In the genomic region with DNA sequence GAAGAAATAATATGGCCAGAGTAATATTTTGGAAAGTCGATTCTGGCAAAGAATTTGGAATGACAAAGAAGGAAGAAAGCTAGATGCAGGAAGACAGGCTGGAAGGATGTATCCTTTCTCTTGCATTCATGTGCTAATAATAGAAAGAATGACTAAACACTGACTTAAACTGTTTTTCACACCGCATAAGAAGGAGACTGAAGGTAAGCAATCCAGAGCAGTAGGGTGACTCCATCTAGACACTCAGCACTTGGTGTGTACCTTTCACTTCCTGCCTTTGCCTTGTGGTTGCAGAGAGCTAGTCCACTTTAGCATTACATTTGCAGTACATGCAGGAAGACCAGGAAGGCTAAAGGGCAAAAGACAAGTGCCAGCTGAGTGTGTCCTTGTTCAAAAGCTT, we compare ENCODE assay signal across 12 cellular contexts.
DNase-seq lines count a peak whose midpoint lies in the region; ATAC-seq, FAIRE-seq and TF ChIP-seq lines count a peak whose summit lies in the region.
"Had no signal": no experiment of that assay in that cellular context is flagged by ENCODE, and none has a peak within 500 bp of the region (broad histone marks: within the 10 kb centered on the region; RNA-seq: fewer than 3 reads in every experiment).

No MANE protein-coding gene starts in this region.

- H3K27me3 ChIP-seq in left ventricle myocardium inferior (ENCODE audit: low read depth) = no peaks in the 10 kb centered on the region
- no peaks in the 10 kb centered on the region for H3K27me3 ChIP-seq in HUES48 (ENCODE audit: control insufficient read depth, insufficient read depth, low read length)
- no peaks in the 10 kb centered on the region for H3K27me3 ChIP-seq in endothelial cell of umbilical vein (ENCODE audit: control insufficient read depth in 2 of 2, insufficient read depth in 2 of 2, low read length in 2 of 2)
- H3K27me3 ChIP-seq in upper lobe of right lung = no peaks in the 10 kb centered on the region
- H3K27me3 ChIP-seq: thyroid gland had no signal

- H3K27ac ChIP-seq in left ventricle myocardium inferior (replicated peaks) (peak overlapping the region; percentile 43), HUES48 (ENCODE audit: low read depth, low read length) (peak overlapping the region; percentile 80), endothelial cell of umbilical vein (ENCODE audit: insufficient read depth, low read depth, low read length) (peak overlapping the region; percentile 69), upper lobe of right lung (no peak overlapping the region)

- TF ChIP-seq POLR2A in endothelial cell of umbilical vein (IDR thresholded peaks at IDR 0.05; ENCODE audit: low read depth, low read length) = no peak

- H3K9me3 ChIP-seq in left ventricle myocardium inferior (replicated peaks) = no peaks in the 10 kb centered on the region
- no peaks in the 10 kb centered on the region for H3K9me3 ChIP-seq in HUES48 (ENCODE audit: control insufficient read depth, insufficient read depth, low read length)
- H3K9me3 ChIP-seq in endothelial cell of umbilical vein (replicated peaks; ENCODE audit: control insufficient read depth, insufficient read depth, low read length) = no peaks in the 10 kb centered on the region
- H3K9me3 ChIP-seq in upper lobe of right lung = no peaks in the 10 kb centered on the region
- H3K9me3 ChIP-seq: thyroid gland had no signal

- H3K4me1 ChIP-seq in left ventricle myocardium inferior (peaks cover 58% of the 10 kb centered on the region), HUES48 (ENCODE audit: control insufficient read depth, insufficient read depth, low read length) (peaks cover 14% of the 10 kb centered on the region), endothelial cell of umbilical vein (ENCODE audit: control insufficient read depth, extremely low read depth, insufficient read depth, low read length) (peaks cover 40% of the 10 kb centered on the region), upper lobe of right lung (peaks cover 34% of the 10 kb centered on the region)

- ATAC-seq in left ventricle myocardium superior = no peak
- peak; percentile 69 for ATAC-seq in upper lobe of right lung

- H3K9me1 ChIP-seq in endothelial cell of umbilical vein (replicated peaks; ENCODE audit: control insufficient read depth, extremely low read depth, insufficient read depth, low read length) = no peaks in the 10 kb centered on the region

- DNase-seq in left ventricle myocardium inferior (no peak), left ventricle myocardium superior (no peak), endothelial cell of umbilical vein (ENCODE audit: low read depth, low spot score) (peak; percentile 70), upper lobe of right lung (no peak), DMS79 (lab: John Stamatoyannopoulos, UW) (no peak), dedifferentiated amniotic fluid mesenchymal stem cell (ENCODE audit: extremely low spot score) (no peak)
- no peak for DNase-seq in stimulated activated CD8-positive, alpha-beta memory T cell treated with anti-CD3 and anti-CD28 coated beads, Interleukin-4, amount 100 ng/mL, for 48 hours
- DNase-seq: activated naive CD4-positive, alpha-beta T cell treated with anti-CD3 and anti-CD28 coated beads, Interleukin-2, amount 10 ng/mL, durations not matched to agents 7 days and 5 days; Karpas-422; small intestine; thyroid gland had no signal

- no TSS peak for BruUV-seq in endothelial cell of umbilical vein (replicated peaks; lab: Mats Ljungman, UMichigan)

- intact Hi-C loops in left ventricle myocardium inferior (cut with micrococcal nuclease) (loop anchor here (10.0 kb wide), 1 partner anchor 231 kb away; a partner anchor contains a TSS), left ventricle myocardium superior (cut with micrococcal nuclease) (no loop called here), endothelial cell of umbilical vein (cut with micrococcal nuclease) (loop anchor here (2.0 kb wide), 1 partner anchor 243 kb away; no protein-coding TSS in a partner anchor), upper lobe of right lung (cut with DNase I) (no loop called here)

- no peaks in the 10 kb centered on the region for H3K79me2 ChIP-seq in endothelial cell of umbilical vein (ENCODE audit: control insufficient read depth, insufficient read depth, low read length)

- POLR2A ChIA-PET in endothelial cell of umbilical vein (lab: Charles Lee) = no interaction called here

- H4K20me1 ChIP-seq in endothelial cell of umbilical vein (replicated peaks; ENCODE audit: control insufficient read depth, extremely low read depth, insufficient read depth, low read length) = no peaks in the 10 kb centered on the region

- peak; percentile 83 for FAIRE-seq in endothelial cell of umbilical vein (lab: Jason Lieb, UNC)
- FAIRE-seq: small intestine had no signal

- no peak overlapping the region for H3K9ac ChIP-seq in HUES48 (ENCODE audit: low read depth, low read length)
- H3K9ac ChIP-seq in endothelial cell of umbilical vein (replicated peaks; ENCODE audit: extremely low read depth, insufficient read depth, low read length) = peak overlapping the region; percentile 19

- dilution Hi-C loops in endothelial cell of umbilical vein (cut with MboI; ENCODE audit: extremely low pct_ligation_motif_present, low sequenced_read_pairs) = no loop called here

- H3K4me3 ChIP-seq in left ventricle myocardium inferior (no peak overlapping the region), HUES48 (ENCODE audit: low read depth, low read length) (no peak overlapping the region), endothelial cell of umbilical vein (replicated peaks in 1 of 3; ENCODE audit: insufficient read depth in 1 of 3, low read depth in 1 of 3, low read length in 3 of 3) (no peak overlapping the region), upper lobe of right lung (no peak overlapping the region)
- H3K4me3 ChIP-seq: thyroid gland had no signal

- TF ChIP-seq CTCF in left ventricle myocardium inferior (IDR thresholded peaks at IDR 0.05; ENCODE audit: borderline replicate concordance) (no peak), endothelial cell of umbilical vein (IDR thresholded peaks at IDR 0.05; ENCODE audit: extremely low read depth in 1 of 2, insufficient read depth in 1 of 2, low read depth in 1 of 2, low read length in 2 of 2) (no peak), upper lobe of right lung (IDR thresholded peaks at IDR 0.05) (no peak)

- H3K4me2 ChIP-seq in endothelial cell of umbilical vein (ENCODE audit: insufficient read depth, low read length) = peak overlapping the region; percentile 72

- CTCF ChIA-PET in endothelial cell of umbilical vein (lab: Charles Lee) = interaction anchor here (0.5 to 2.0 kb wide), 6 partner anchors 10 to 848 kb away, joined by 3 to 9 read pairs (median 3); no protein-coding TSS in a partner anchor

- no peak overlapping the region for H2AFZ ChIP-seq in endothelial cell of umbilical vein (ENCODE audit: low read depth, low read length)

- H3K36me3 ChIP-seq in left ventricle myocardium inferior (no peaks in the 10 kb centered on the region), HUES48 (ENCODE audit: control insufficient read depth, insufficient read depth, low read length) (no peaks in the 10 kb centered on the region), endothelial cell of umbilical vein (ENCODE audit: control insufficient read depth in 2 of 2, extremely low read depth in 1 of 2, insufficient read depth in 2 of 2, low read length in 2 of 2) (no peaks in the 10 kb centered on the region), upper lobe of right lung (no peaks in the 10 kb centered on the region)
- H3K36me3 ChIP-seq: thyroid gland had no signal

TF ChIP-seq in endothelial cell of umbilical vein, 7 proteins besides CTCF, POLR2A, EP300 and RAD21:
- TF ChIP-seq MYC (IDR thresholded peaks at IDR 0.05; ENCODE audit: low read depth, low read length) = no peak
- no peak for TF ChIP-seq POLR2AphosphoS5 (IDR thresholded peaks at IDR 0.05; ENCODE audit: insufficient read depth, low read depth, low read length)
- TF ChIP-seq, protein P1, sequence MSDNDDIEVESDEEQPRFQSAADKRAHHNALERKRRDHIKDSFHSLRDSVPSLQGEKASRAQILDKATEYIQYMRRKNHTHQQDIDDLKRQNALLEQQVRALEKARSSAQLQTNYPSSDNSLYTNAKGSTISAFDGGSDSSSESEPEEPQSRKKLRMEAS (IDR thresholded peaks at IDR 0.05; ENCODE audit: insufficient read depth, insufficient read length) = no peak
- TF ChIP-seq JUN (IDR thresholded peaks at IDR 0.05; ENCODE audit: borderline replicate concordance, insufficient read depth, insufficient read length, low read depth) = peak; percentile 37
- peak; percentile 54 for TF ChIP-seq FOS (IDR thresholded peaks at IDR 0.05; ENCODE audit: borderline replicate concordance, insufficient read depth, low read length)
- TF ChIP-seq EZH2 (IDR thresholded peaks at IDR 0.05; ENCODE audit: borderline replicate concordance, low read depth, low read length, severe bottlenecking) = no peak
- peak; percentile 25 for TF ChIP-seq GATA2 (IDR thresholded peaks at IDR 0.05; ENCODE audit: insufficient read depth, insufficient read length, low read depth, low read length)

Comparison
In these comparisons a context has a peak if more than half of its experiments do, and no peak if none do; other contexts are left out.
1. intact Hi-C loops: an anchor here in left ventricle myocardium inferior (10.0 kb wide) and endothelial cell of umbilical vein (2.0 kb wide); none called in left ventricle myocardium superior and upper lobe of right lung.